Comparison of ENCODE assay signal across 9 cellular contexts in the genomic region with DNA sequence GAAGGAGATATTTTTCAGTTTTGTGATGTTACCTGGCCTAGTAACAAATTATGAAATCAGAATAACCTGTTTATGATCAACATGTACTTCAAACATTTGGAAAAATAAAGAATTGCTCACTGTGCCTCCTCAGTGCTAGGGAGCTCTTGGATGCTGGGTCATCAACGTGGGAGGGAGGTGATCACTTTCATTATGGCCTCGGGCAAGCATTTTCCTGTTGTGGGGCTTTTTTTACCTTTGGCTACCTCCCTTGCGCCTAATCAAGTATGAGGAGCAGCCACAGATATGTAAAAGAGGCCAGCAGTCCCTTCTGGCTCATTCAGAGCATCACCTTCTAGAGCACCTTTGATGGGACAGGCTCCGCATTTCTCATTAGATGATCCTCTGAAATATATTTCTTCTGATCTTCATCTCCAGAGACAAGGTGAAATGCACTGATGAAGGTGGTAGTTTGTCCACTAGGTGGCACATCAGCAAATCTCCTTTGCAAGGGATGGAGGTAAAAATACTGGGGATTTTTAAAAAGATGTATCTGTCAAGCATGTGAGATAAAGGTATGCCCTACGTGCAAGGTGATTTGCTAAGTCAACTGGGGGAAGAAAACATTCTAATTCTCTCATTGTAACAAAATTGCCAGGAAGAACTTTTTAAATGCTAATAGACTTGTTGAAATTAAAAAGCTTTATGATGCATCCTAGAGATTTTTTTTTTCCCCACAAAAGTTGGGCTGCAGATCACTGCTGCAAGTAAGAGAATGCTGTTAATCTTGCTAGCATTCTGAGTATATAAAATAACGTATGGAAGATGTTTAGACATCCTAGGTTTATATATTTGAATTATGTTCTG.
DNase-seq lines count a peak whose midpoint lies in the region; ATAC-seq and TF ChIP-seq lines count a peak whose summit lies in the region.
"Had no signal": no experiment of that assay in that cellular context is flagged by ENCODE, and none has a peak within 500 bp of the region (broad histone marks: within the 10 kb centered on the region; RNA-seq: fewer than 3 reads in every experiment).

No MANE protein-coding gene starts in this region.

- DNase-seq in AG20443 (ENCODE audit: low spot score), result peak; percentile 59
- peak; percentile 52 for DNase-seq in HPDE6-E6E7 (ENCODE audit: extremely low spot score)
- DNase-seq in SK-MEL-5 (ENCODE audit: low read depth, low spot score), result peak; percentile 61
- DNase-seq in mammary epithelial cell, result peak; percentile 66
- no peak for DNase-seq in right lobe of liver
- DNase-seq in stimulated activated naive CD8-positive, alpha-beta T cell treated with anti-CD3 and anti-CD28 coated beads, Interleukin-15, amount 100 ng/mL, for 72 hours, result peak; percentile 34 to 39
- no peak for DNase-seq in ecto neural progenitor cell (ENCODE audit: low spot score)

- no TSS peak for BruUV-seq in mammary epithelial cell (replicated peaks; lab: Mats Ljungman, UMichigan)

- H3K9me3 ChIP-seq in mammary epithelial cell (replicated peaks; ENCODE audit: insufficient read depth, low read length) (no peaks in the 10 kb centered on the region), right lobe of liver (no peaks in the 10 kb centered on the region)

- WGBS in mammary epithelial cell (ENCODE audit: low coverage, missing lambda C conversion rate), result 18% methylated on average over 6 of the region's 6 CpGs
- WGBS in right lobe of liver (ENCODE audit: insufficient coverage, low coverage, low lambda C conversion rate, missing lambda C conversion rate), result 30% methylated on average over 6 of the region's 6 CpGs

- H3K36me3 ChIP-seq in mammary epithelial cell (ENCODE audit: insufficient read depth, low read length) (no peaks in the 10 kb centered on the region), right lobe of liver (no peaks in the 10 kb centered on the region)

- peak overlapping the region; percentile 56 for H3K9ac ChIP-seq in mammary epithelial cell (ENCODE audit: insufficient read depth, low read length)

- H3K27ac ChIP-seq in mammary epithelial cell (ENCODE audit: insufficient read depth, low read depth, low read length), result no peak overlapping the region
- no peak overlapping the region for H3K27ac ChIP-seq in right lobe of liver

- H3K79me2 ChIP-seq in mammary epithelial cell (ENCODE audit: insufficient read depth, low read length), result no peaks in the 10 kb centered on the region

- peaks cover 22% of the 10 kb centered on the region for H3K4me1 Mint-ChIP-seq in stimulated activated naive CD8-positive, alpha-beta T cell treated with anti-CD3 and anti-CD28 coated beads, Interleukin-15, amount 100 ng/mL, for 72 hours

- peaks cover 6% of the 10 kb centered on the region for H3K4me1 ChIP-seq in mammary epithelial cell (ENCODE audit: insufficient read depth, low read length)
- H3K4me1 ChIP-seq in right lobe of liver, result peaks cover 0 to 16% (median 7%) of the 10 kb centered on the region in 4 donors

- H3K27ac Mint-ChIP-seq in stimulated activated naive CD8-positive, alpha-beta T cell treated with anti-CD3 and anti-CD28 coated beads, Interleukin-15, amount 100 ng/mL, for 72 hours, result no peak overlapping the region

- TF ChIP-seq POLR2A in right lobe of liver (IDR thresholded peaks at IDR 0.05), result no peak

- H3K27me3 ChIP-seq in mammary epithelial cell (ENCODE audit: insufficient read depth, low read length) (no peaks in the 10 kb centered on the region), right lobe of liver (no peaks in the 10 kb centered on the region)

- in situ Hi-C loops in SK-MEL-5 (cut with HindIII; ENCODE audit: low pct_unique_long_range_greater_than_20kb, low sequenced_read_pairs) (no loop called here), mammary epithelial cell (cut with MboI; ENCODE audit: low sequenced_read_pairs in 2 of 2) (loop anchor here in 1 of 2 donors (5.0 to 25.0 kb wide), 2 partner anchors 43 to 298 kb away; no protein-coding TSS in a partner anchor)

- H3K4me3 ChIP-seq in mammary epithelial cell (replicated peaks in 1 of 3; ENCODE audit: insufficient read depth in 1 of 3, low read depth in 2 of 3, low read length in 3 of 3), result peak overlapping the region in 1 of 3 experiments; percentile 3
- H3K4me3 ChIP-seq in right lobe of liver, result no peak overlapping the region

- CTCF ChIA-PET in mammary epithelial cell (lab: Charles Lee; ENCODE audit: low non-redundant PET), result interaction anchor here (0.6 to 0.7 kb wide), 3 partner anchors 14 to 419 kb away, joined by 3 to 5 read pairs (median 5); no protein-coding TSS in a partner anchor

- peak; percentile 55 for TF ChIP-seq CTCF in GM12874 (IDR thresholded peaks at IDR 0.05; ENCODE audit: insufficient read depth, low read depth, low read length)
- TF ChIP-seq CTCF in mammary epithelial cell (conservative IDR thresholded peaks at IDR 0.05 in 1 of 2, IDR thresholded peaks at IDR 0.05 in 1 of 2; ENCODE audit: extremely low read depth in 1 of 2, insufficient read depth in 1 of 2, low read depth in 1 of 2, low read length in 2 of 2), result peak; percentile 73 to 78
- TF ChIP-seq CTCF in right lobe of liver (IDR thresholded peaks at IDR 0.05), result peak; percentile 73 to 78 (median 76)

- H3K27me3 Mint-ChIP-seq in stimulated activated naive CD8-positive, alpha-beta T cell treated with anti-CD3 and anti-CD28 coated beads, Interleukin-15, amount 100 ng/mL, for 72 hours, result peaks cover 8% of the 10 kb centered on the region
- H3K27me3 Mint-ChIP-seq: IgD-negative memory B cell had no signal

- ATAC-seq in right lobe of liver, result peak; percentile 49 to 67 (median 60)
- ATAC-seq in stimulated activated naive CD8-positive, alpha-beta T cell treated with anti-CD3 and anti-CD28 coated beads, Interleukin-15, amount 100 ng/mL, for 72 hours, result peak; percentile 79

- H2AFZ ChIP-seq in mammary epithelial cell (ENCODE audit: low read depth, low read length), result peak overlapping the region; percentile 81

- H3K9me3 Mint-ChIP-seq in stimulated activated naive CD8-positive, alpha-beta T cell treated with anti-CD3 and anti-CD28 coated beads, Interleukin-15, amount 100 ng/mL, for 72 hours, result no peaks in the 10 kb centered on the region
- H3K9me3 Mint-ChIP-seq: IgD-negative memory B cell had no signal

- peak overlapping the region; percentile 61 for H3K4me2 ChIP-seq in mammary epithelial cell (ENCODE audit: insufficient read depth, low read depth, low read length)

- H4K20me1 ChIP-seq in mammary epithelial cell (ENCODE audit: insufficient read depth, low read length), result no peaks in the 10 kb centered on the region

- intact Hi-C loops in mammary epithelial cell (cut with micrococcal nuclease), result loop anchor here (1.0 to 2.0 kb wide), 2 partner anchors 50 to 394 kb away; no protein-coding TSS in a partner anchor
- intact Hi-C loops in right lobe of liver (cut with DNase I), result no loop called here

- H3K4me3 Mint-ChIP-seq in stimulated activated naive CD8-positive, alpha-beta T cell treated with anti-CD3 and anti-CD28 coated beads, Interleukin-15, amount 100 ng/mL, for 72 hours, result no peak overlapping the region
- H3K4me3 Mint-ChIP-seq: IgD-negative memory B cell had no signal

- dilution Hi-C loops in mammary epithelial cell (cut with HindIII; ENCODE audit: low sequenced_read_pairs), result no loop called here

Comparison
In these comparisons a context has a peak if more than half of its experiments do, and no peak if none do; other contexts are left out.
1. DNase-seq: peak in AG20443 (single experiment), HPDE6-E6E7 (single experiment), SK-MEL-5 (single experiment), mammary epithelial cell (single experiment) and stimulated activated naive CD8-positive, alpha-beta T cell treated with anti-CD3 and anti-CD28 coated beads, Interleukin-15, amount 100 ng/mL, for 72 hours (2 of 2); none in right lobe of liver (0 of 3) and ecto neural progenitor cell (single experiment).
2. Peak in every context shown above with its lines, with median percentiles within 50 percentile points of each other: CTCF ChIP-seq.